8 cellular contexts compared by ENCODE assay signal in genomic region chr12:67441736-67442346, GRCh38.
DNase-seq lines count a peak whose midpoint lies in the region; ATAC-seq and TF ChIP-seq lines count a peak whose summit lies in the region.

No MANE protein-coding gene starts in this region.

- peak; percentile 91 for TF ChIP-seq CTCF in AG09309 (IDR thresholded peaks at IDR 0.05; ENCODE audit: control insufficient read depth, insufficient read depth, low read depth, low read length, missing control alignments)
- peak in 1 of 3 donors; percentile 27 for TF ChIP-seq CTCF in lower leg skin (IDR thresholded peaks at IDR 0.05)

- H3K4me3 ChIP-seq in AG09309 (ENCODE audit: control insufficient read depth, low read depth, low read length) (no peak overlapping the region), lower leg skin (ENCODE audit: low read depth, poor library complexity, severe bottlenecking) (no peak overlapping the region)

- 6 to 7% methylated on average over 12 of the region's 12 CpGs for WGBS in lower leg skin, 2 donors

- ATAC-seq in GM18907 (IDR thresholded peaks at IDR 0.05; ENCODE audit: unreplicated experiment), result peak; percentile 85
- ATAC-seq in HG03175 (IDR thresholded peaks at IDR 0.05; ENCODE audit: unreplicated experiment), result peak; percentile 94

- DNase-seq in AG09309 (ENCODE audit: low read depth), result peak; percentile 39
- peak; percentile 82 to 86 for DNase-seq in NCI-H446 (lab: John Stamatoyannopoulos, UW)
- DNase-seq in activated CD4-positive, alpha-beta T cell treated with anti-CD3 and anti-CD28 coated beads, Interleukin-2, amount 50 U/mL, for 1 hour, result peak; percentile 76
- peak; percentile 58 for DNase-seq in dedifferentiated amniotic fluid mesenchymal stem cell (ENCODE audit: extremely low spot score)
- peak; percentile 87 to 97 for DNase-seq in lower leg skin (ENCODE audit: low spot score in 2 of 2)
- DNase-seq in stimulated activated CD4-positive, alpha-beta T cell treated with anti-CD3 and anti-CD28 coated beads, TNF-alpha, amount 100 ng/mL, for 4 hours (ENCODE audit: low read depth in 3 of 3), result peak; percentile 51 to 58 (median 53)

- no peak for TF ChIP-seq POLR2A in lower leg skin (IDR thresholded peaks at IDR 0.05)

- intact Hi-C loops in lower leg skin (cut with DNase I; ENCODE audit: low total_unique reads), result no loop called here

Comparison
In these comparisons a context has a peak if more than half of its experiments do, and no peak if none do; other contexts are left out.
1. DNase-seq: peak in every context shown above with its lines; median percentile 92 in lower leg skin; 84 in NCI-H446; 76 in activated CD4-positive, alpha-beta T cell treated with anti-CD3 and anti-CD28 coated beads, Interleukin-2, amount 50 U/mL, for 1 hour; 58 in dedifferentiated amniotic fluid mesenchymal stem cell; 53 in stimulated activated CD4-positive, alpha-beta T cell treated with anti-CD3 and anti-CD28 coated beads, TNF-alpha, amount 100 ng/mL, for 4 hours; 39 in AG09309.